In genomic region chr2:100418563-100418962, GRCh38 we compare ENCODE assay signal across 13 cellular contexts. TPM values are rescaled to one million over a fixed set of nuclear protein-coding genes. Genes with fewer than 3 reads are reported as not detected.
DNase-seq lines count a peak whose midpoint lies in the region; ATAC-seq and TF ChIP-seq lines count a peak whose summit lies in the region.
"Had no signal": no experiment of that assay in that cellular context is flagged by ENCODE, and none has a peak within 500 bp of the region (broad histone marks: within the 10 kb centered on the region; RNA-seq: fewer than 3 reads in every experiment).

No MANE protein-coding gene starts in this region.

- no peak overlapping the region for H3K23ac ChIP-seq in trophoblast cell (ENCODE audit: low read length)

- H3K9me3 Mint-ChIP-seq in stimulated activated naive CD8-positive, alpha-beta T cell treated with anti-CD3 and anti-CD28 coated beads, Interleukin-15, Interleukin-2, amounts not matched to agents 100 ng/mL and 50 ng/mL, for 24 hours: peaks cover 4% of the 10 kb centered on the region
- H3K9me3 Mint-ChIP-seq in activated B cell treated with CpG ODN at 0.5 μM for 24 hours (no peaks in the 10 kb centered on the region), memory B cell (no peaks in the 10 kb centered on the region)

- H4K12ac ChIP-seq in trophoblast cell (ENCODE audit: low read depth, low read length): no peak overlapping the region

- no peak for TF ChIP-seq CTCF in activated B cell treated with CpG ODN at 0.5 μM for 24 hours (IDR thresholded peaks at IDR 0.05)
- no peak for TF ChIP-seq CTCF in ascending aorta (IDR thresholded peaks at IDR 0.05)

- H2AFZ ChIP-seq in trophoblast cell (ENCODE audit: insufficient read depth, low read length, poor library complexity): no peak overlapping the region

- POLR2A ChIA-PET in activated B cell treated with CpG ODN at 0.5 μM for 24 hours (lab: Charles Lee): interaction anchor here (0.7 kb wide), 1 partner anchor 206 kb away, joined by 4 read pairs; no protein-coding TSS in a partner anchor

- no peak for DNase-seq in stimulated activated naive CD8-positive, alpha-beta T cell treated with anti-CD3 and anti-CD28 coated beads, Interleukin-15, Interleukin-2, amounts not matched to agents 100 U/mL and 50 U/mL, for 24 hours
- DNase-seq in activated B cell treated with CpG ODN at 0.5 μM for 24 hours (no peak), memory B cell (ENCODE audit: low spot score in 2 of 2) (no peak), kidney glomerular epithelial cell (lab: John Stamatoyannopoulos, UW) (no peak), trophoblast cell (no peak), hippocampal formation (lab: John Stamatoyannopoulos, UW) (no peak), ascending aorta (ENCODE audit: low spot score in 2 of 2) (no peak)
- DNase-seq: NCI-H2227 treated with DMSO at 0.1 percent for 48 hours, testis had no signal

- no peak overlapping the region for H4K8ac ChIP-seq in trophoblast cell (ENCODE audit: low read depth, low read length)

- no peak overlapping the region for H3K4me2 ChIP-seq in trophoblast cell (ENCODE audit: low read length)

- no peak overlapping the region for H4K91ac ChIP-seq in trophoblast cell (ENCODE audit: low read depth, low read length)

- H3K36me3 Mint-ChIP-seq in stimulated activated naive CD8-positive, alpha-beta T cell treated with anti-CD3 and anti-CD28 coated beads, Interleukin-15, Interleukin-2, amounts not matched to agents 100 ng/mL and 50 ng/mL, for 24 hours (ENCODE audit: low read depth): peaks cover 7% of the 10 kb centered on the region
- peaks cover 16% of the 10 kb centered on the region for H3K36me3 Mint-ChIP-seq in activated B cell treated with CpG ODN at 0.5 μM for 24 hours (ENCODE audit: low read depth)
- peaks cover 7% of the 10 kb centered on the region for H3K36me3 Mint-ChIP-seq in memory B cell

- no peak overlapping the region for H2BK120ac ChIP-seq in trophoblast cell (ENCODE audit: insufficient read depth, low read length, poor library complexity)

- H3K79me1 ChIP-seq in trophoblast cell (ENCODE audit: low read length): peaks cover 11% of the 10 kb centered on the region

- intact Hi-C loops in activated B cell treated with CpG ODN at 0.5 μM for 24 hours (cut with micrococcal nuclease): loop anchor here (5.0 kb wide), 2 partner anchors 36 to 926 kb away; partner anchors contain the start of gene REV1
- intact Hi-C loops in ascending aorta (cut with DNase I): loop anchor here (5.0 to 10.0 kb wide), 2 partner anchors 144 to 586 kb away; partner anchors contain the start of genes PDCL3 and RPL31

- no peak overlapping the region for H2BK5ac ChIP-seq in trophoblast cell (ENCODE audit: low read depth, low read length, poor library complexity)

- peaks cover 2 to 4% of the 10 kb centered on the region in 2 experiments for H3K4me1 ChIP-seq in trophoblast cell (ENCODE audit: control insufficient read depth in 1 of 2, insufficient read depth in 2 of 2, low read length in 2 of 2)
- peaks cover 0 to 6% of the 10 kb centered on the region in 2 donors for H3K4me1 ChIP-seq in ascending aorta

- WGBS in trophoblast cell (ENCODE audit: extremely low coverage, insufficient coverage, insufficient read length): no CpG with 5 or more reads among the region's 11 CpGs

- no peaks in the 10 kb centered on the region for H3K27me3 ChIP-seq in trophoblast cell (ENCODE audit: insufficient read depth, low read length)
- H3K27me3 ChIP-seq in ascending aorta: no peaks in the 10 kb centered on the region
- H3K27me3 ChIP-seq: testis had no signal

- H3K4ac ChIP-seq in trophoblast cell (ENCODE audit: low read depth, low read length): no peak overlapping the region

- H3K27ac ChIP-seq in trophoblast cell (ENCODE audit: low read depth, low read length): no peak overlapping the region
- no peak overlapping the region for H3K27ac ChIP-seq in ascending aorta

- H3K14ac ChIP-seq in trophoblast cell (ENCODE audit: low read length): no peak overlapping the region

- peak overlapping the region; percentile 56 for H3K4me3 Mint-ChIP-seq in stimulated activated naive CD8-positive, alpha-beta T cell treated with anti-CD3 and anti-CD28 coated beads, Interleukin-15, Interleukin-2, amounts not matched to agents 100 ng/mL and 50 ng/mL, for 24 hours
- H3K4me3 Mint-ChIP-seq in activated B cell treated with CpG ODN at 0.5 μM for 24 hours: peak overlapping the region; percentile 52
- peak overlapping the region; percentile 11 for H3K4me3 Mint-ChIP-seq in memory B cell

- no peak for ATAC-seq in stimulated activated naive CD8-positive, alpha-beta T cell treated with anti-CD3 and anti-CD28 coated beads, Interleukin-15, Interleukin-2, amounts not matched to agents 100 U/mL and 50 U/mL, for 24 hours
- ATAC-seq in activated B cell treated with CpG ODN at 0.5 μM for 24 hours (ENCODE audit: low read depth) (no peak), memory B cell (ENCODE audit: low read depth) (no peak)

- no peak overlapping the region for H3K9ac ChIP-seq in trophoblast cell (ENCODE audit: low read length)

- no peak overlapping the region for H2BK12ac ChIP-seq in trophoblast cell (ENCODE audit: low read length)

- peaks cover 36% of the 10 kb centered on the region for H3K4me1 Mint-ChIP-seq in stimulated activated naive CD8-positive, alpha-beta T cell treated with anti-CD3 and anti-CD28 coated beads, Interleukin-15, Interleukin-2, amounts not matched to agents 100 ng/mL and 50 ng/mL, for 24 hours (ENCODE audit: low read depth)
- peaks cover 18% of the 10 kb centered on the region for H3K4me1 Mint-ChIP-seq in activated B cell treated with CpG ODN at 0.5 μM for 24 hours
- H3K4me1 Mint-ChIP-seq in memory B cell: peaks cover 17% of the 10 kb centered on the region

- peaks cover 0 to 5% of the 10 kb centered on the region in 2 experiments for H3K36me3 ChIP-seq in trophoblast cell (ENCODE audit: control insufficient read depth in 1 of 2, insufficient read depth in 2 of 2, low read length in 2 of 2)
- no peaks in the 10 kb centered on the region for H3K36me3 ChIP-seq in ascending aorta

- H3K79me2 ChIP-seq in trophoblast cell (ENCODE audit: control insufficient read depth, insufficient read depth, low read length, poor library complexity): peaks cover 3% of the 10 kb centered on the region

- CTCF ChIA-PET in activated B cell treated with CpG ODN at 0.5 μM for 24 hours (lab: Charles Lee): no interaction called here

- H3K9me3 ChIP-seq in trophoblast cell (ENCODE audit: insufficient read depth, low read depth, low read length): no peaks in the 10 kb centered on the region
- no peaks in the 10 kb centered on the region for H3K9me3 ChIP-seq in ascending aorta
- H3K9me3 ChIP-seq: testis had no signal

- H3K27me3 Mint-ChIP-seq in stimulated activated naive CD8-positive, alpha-beta T cell treated with anti-CD3 and anti-CD28 coated beads, Interleukin-15, Interleukin-2, amounts not matched to agents 100 ng/mL and 50 ng/mL, for 24 hours: no peaks in the 10 kb centered on the region
- H3K27me3 Mint-ChIP-seq in activated B cell treated with CpG ODN at 0.5 μM for 24 hours: no peaks in the 10 kb centered on the region
- H3K27me3 Mint-ChIP-seq in memory B cell: no peaks in the 10 kb centered on the region

- H2AK5ac ChIP-seq in trophoblast cell (ENCODE audit: low read length): no peak overlapping the region

- H3K4me3 ChIP-seq in trophoblast cell (ENCODE audit: low read depth, low read length) (no peak overlapping the region), ascending aorta (no peak overlapping the region)

- no peak overlapping the region for H3K18ac ChIP-seq in trophoblast cell (ENCODE audit: low read length)

- peak overlapping the region; percentile 1 for H3K27ac Mint-ChIP-seq in stimulated activated naive CD8-positive, alpha-beta T cell treated with anti-CD3 and anti-CD28 coated beads, Interleukin-15, Interleukin-2, amounts not matched to agents 100 ng/mL and 50 ng/mL, for 24 hours
- H3K27ac Mint-ChIP-seq in activated B cell treated with CpG ODN at 0.5 μM for 24 hours (peak overlapping the region; percentile 46), memory B cell (no peak overlapping the region)

RNA-seq across cellular contexts. Expression of gene CHST10, which starts 1.1 kb away (rescaled TPM):
- total RNA-seq in activated B cell treated with CpG ODN at 0.5 μM for 24 hours (19.8 and 21.0 TPM in 2 replicates), ascending aorta (4.9 TPM)
- 8.3 and 8.8 TPM in 2 replicates for polyA plus RNA-seq in trophoblast cell (2013)

RNA-seq across cellular contexts. Expression of gene NMS, which starts 51.7 kb away (rescaled TPM):
- not detected in 2 replicates for total RNA-seq in activated B cell treated with CpG ODN at 0.5 μM for 24 hours
- not detected in 2 replicates for polyA plus RNA-seq in trophoblast cell (2013)
- total RNA-seq in ascending aorta: not detected
- total RNA-seq: dermis microvascular lymphatic vessel endothelial cell, H1, omental fat pad, testis had no signal
- polyA plus RNA-seq: H1 had no signal
